ENCODE assay signal across 23 cellular contexts in genomic region chr13:49633687-49634086, GRCh38. TPM values are rescaled to one million over a fixed set of nuclear protein-coding genes. Genes with fewer than 3 reads are reported as not detected.
"Had no signal": no experiment of that assay in that cellular context is flagged by ENCODE, and none has a peak within 500 bp of the region (broad histone marks: within the 10 kb centered on the region; RNA-seq: fewer than 3 reads in every experiment).

No MANE protein-coding gene starts in this region.

- DNase-seq: central memory CD4-positive, alpha-beta T cell; cortex of kidney; erythroblast; foreskin melanocyte; heart left ventricle; hippocampal formation; left colon; left ventricle myocardium superior; mammary epithelial cell; mucosa of descending colon; nucleus accumbens; pancreas; right lobe of liver; stimulated activated CD4-positive, alpha-beta T cell treated with anti-CD3 and anti-CD28 coated beads, Interleukin-15, amount 100 ng/mL, for 24 hours; stimulated activated CD4-positive, alpha-beta T cell treated with anti-CD3 and anti-CD28 coated beads, Interleukin-1b, Interleukin-23, amount 100 ng/mL, for 48 hours; stimulated activated CD4-positive, alpha-beta T cell treated with anti-CD3 and anti-CD28 coated beads, Interleukin-4, amount 100 ng/mL, for 24 hours; testis; transverse colon had no signal

- H3K27me3 ChIP-seq: heart left ventricle, pancreas, right lobe of liver, testis, transverse colon had no signal

- H3K4me1 ChIP-seq: pancreas, right lobe of liver, testis had no signal

- H3K27ac ChIP-seq: heart left ventricle, pancreas, right lobe of liver, testis, transverse colon had no signal

- H3K36me3 ChIP-seq: heart left ventricle, pancreas, right lobe of liver, transverse colon had no signal

- H3K9me3 ChIP-seq: heart left ventricle, mucosa of descending colon, pancreas, right lobe of liver, testis, transverse colon had no signal

- H3K4me3 ChIP-seq: heart left ventricle, mucosa of descending colon, pancreas, right lobe of liver, testis, transverse colon had no signal

- ATAC-seq: heart left ventricle; left colon; left ventricle myocardium superior; mucosa of descending colon; naive thymus-derived CD8-positive, alpha-beta T cell; pancreas; stimulated activated memory B cell treated with anti-CD40 and anti-IgM and Interleukin-4, amounts not matched to agents 10 μg/mL and 1 μg/mL and 100 μg/mL, for 72 hours had no signal

- FAIRE-seq: pancreas had no signal

RNA-seq across cellular contexts. Expression of gene ARL11, which starts 5.4 kb away (rescaled TPM):
- total RNA-seq: chondrocyte, kidney epithelial cell, neural crest cell had no signal
